ENCODE assay signal across 9 cellular contexts in genomic region chr15:68586274-68586961, GRCh38. TPM values are rescaled to one million over a fixed set of nuclear protein-coding genes. Genes with fewer than 3 reads are reported as not detected.
DNase-seq lines count a peak whose midpoint lies in the region; ATAC-seq and TF ChIP-seq lines count a peak whose summit lies in the region.
"Had no signal": no experiment of that assay in that cellular context is flagged by ENCODE, and none has a peak within 500 bp of the region (broad histone marks: within the 10 kb centered on the region; RNA-seq: fewer than 3 reads in every experiment).

No MANE protein-coding gene starts in this region.

- H3K4me1 ChIP-seq in fibroblast of lung (ENCODE audit: control insufficient read depth, extremely low read depth, insufficient read depth, low read length): peaks cover 45% of the 10 kb centered on the region

- POLR2A ChIA-PET in HEK293T (lab: Yijun Ruan, JAX): no interaction called here

- H3K9me3 Mint-ChIP-seq in activated CD4-positive, alpha-beta T cell treated with anti-CD3 and anti-CD28 coated beads, Interleukin-2, amount 10 ng/mL, durations not matched to agents 24 days and 14 days: no peaks in the 10 kb centered on the region
- H3K9me3 Mint-ChIP-seq in stimulated activated naive B cell treated with anti-CD40 and anti-IgM and Interleukin-4, amounts not matched to agents 10 μg/mL and 1 μg/mL and 100 μg/mL, for 72 hours: no peaks in the 10 kb centered on the region
- H3K9me3 Mint-ChIP-seq: CD4-positive, alpha-beta T cell had no signal

- peak overlapping the region; percentile 52 for H3K4me2 ChIP-seq in fibroblast of lung (ENCODE audit: extremely low read depth, insufficient read depth, low read length)

- CTCF ChIA-PET in HEK293T (lab: Yijun Ruan, JAX): no interaction called here

- peaks cover 96% of the 10 kb centered on the region for H3K79me2 ChIP-seq in fibroblast of lung (ENCODE audit: control insufficient read depth, insufficient read depth, low read length)

- H3K4me3 Mint-ChIP-seq in activated CD4-positive, alpha-beta T cell treated with anti-CD3 and anti-CD28 coated beads, Interleukin-2, amount 10 ng/mL, durations not matched to agents 24 days and 14 days: no peak overlapping the region
- H3K4me3 Mint-ChIP-seq in stimulated activated naive B cell treated with anti-CD40 and anti-IgM and Interleukin-4, amounts not matched to agents 10 μg/mL and 1 μg/mL and 100 μg/mL, for 72 hours: peak overlapping the region in 1 of 2 donors; percentile 14
- H3K4me3 Mint-ChIP-seq: CD4-positive, alpha-beta T cell had no signal

- H3K36me3 ChIP-seq in fibroblast of lung (ENCODE audit: control insufficient read depth, insufficient read depth, low read length): no peaks in the 10 kb centered on the region

- peak overlapping the region; percentile 49 for H3K27ac Mint-ChIP-seq in activated CD4-positive, alpha-beta T cell treated with anti-CD3 and anti-CD28 coated beads, Interleukin-2, amount 10 ng/mL, durations not matched to agents 24 days and 14 days
- peak overlapping the region; percentile 1 for H3K27ac Mint-ChIP-seq in stimulated activated naive B cell treated with anti-CD40 and anti-IgM and Interleukin-4, amounts not matched to agents 10 μg/mL and 1 μg/mL and 100 μg/mL, for 72 hours
- H3K27ac Mint-ChIP-seq: CD4-positive, alpha-beta T cell had no signal

- no peaks in the 10 kb centered on the region for H4K20me1 ChIP-seq in fibroblast of lung (ENCODE audit: control insufficient read depth, extremely low read depth, insufficient read depth, low read length)

- no peak for DNase-seq in activated CD4-positive, alpha-beta T cell treated with anti-CD3 and anti-CD28 coated beads, Interleukin-2, amount 10 ng/mL, durations not matched to agents 24 days and 14 days
- no peak for DNase-seq in activated CD4-positive, alpha-beta T cell treated with anti-CD3 and anti-CD28 coated beads, Interleukin-2, amount 50 U/mL, for 1 hour
- DNase-seq in RKO (ENCODE audit: low spot score) (peak; percentile 99), fibroblast of lung (ENCODE audit: low read depth in 2 of 2) (peak; percentile 49 to 88), HEK293T (ENCODE audit: extremely low spot score) (no peak), cerebellum (ENCODE audit: low spot score) (no peak)
- peak; percentile 17 for DNase-seq in stimulated activated naive B cell treated with anti-CD40 and anti-IgM and Interleukin-4, amounts not matched to agents 10 μg/mL and 1 μg/mL and 100 μg/mL, for 72 hours
- DNase-seq: CD4-positive, alpha-beta T cell had no signal

- H3K36me3 Mint-ChIP-seq in activated CD4-positive, alpha-beta T cell treated with anti-CD3 and anti-CD28 coated beads, Interleukin-2, amount 10 ng/mL, durations not matched to agents 24 days and 14 days (ENCODE audit: low read depth): no peaks in the 10 kb centered on the region
- no peaks in the 10 kb centered on the region for H3K36me3 Mint-ChIP-seq in stimulated activated naive B cell treated with anti-CD40 and anti-IgM and Interleukin-4, amounts not matched to agents 10 μg/mL and 1 μg/mL and 100 μg/mL, for 72 hours

- H3K4me3 ChIP-seq in fibroblast of lung (replicated peaks in 1 of 4; ENCODE audit: control extremely low read depth in 1 of 4, insufficient read depth in 1 of 4, low read depth in 3 of 4, low read length in 4 of 4): no peak overlapping the region

- peaks cover 26% of the 10 kb centered on the region for H3K4me1 Mint-ChIP-seq in activated CD4-positive, alpha-beta T cell treated with anti-CD3 and anti-CD28 coated beads, Interleukin-2, amount 10 ng/mL, durations not matched to agents 24 days and 14 days
- peaks cover 31 to 60% of the 10 kb centered on the region in 2 donors for H3K4me1 Mint-ChIP-seq in stimulated activated naive B cell treated with anti-CD40 and anti-IgM and Interleukin-4, amounts not matched to agents 10 μg/mL and 1 μg/mL and 100 μg/mL, for 72 hours

- H3K27ac ChIP-seq in fibroblast of lung (ENCODE audit: insufficient read depth, low read length): peak overlapping the region; percentile 87

- H3K9ac ChIP-seq in fibroblast of lung (ENCODE audit: insufficient read depth, low read length): no peak overlapping the region

- H3K9me3 ChIP-seq in fibroblast of lung (ENCODE audit: control insufficient read depth, insufficient read depth, low read depth, low read length): no peaks in the 10 kb centered on the region

- peak; percentile 50 to 57 for ATAC-seq in stimulated activated naive B cell treated with anti-CD40 and anti-IgM and Interleukin-4, amounts not matched to agents 10 μg/mL and 1 μg/mL and 100 μg/mL, for 72 hours (replicated peaks)
- ATAC-seq in HG02852 (IDR thresholded peaks at IDR 0.05; ENCODE audit: unreplicated experiment): no peak

- H2AFZ ChIP-seq in fibroblast of lung (ENCODE audit: low read length): no peak overlapping the region

- no peaks in the 10 kb centered on the region for H3K27me3 ChIP-seq in fibroblast of lung (ENCODE audit: control insufficient read depth, insufficient read depth, low read length)

- H3K27me3 Mint-ChIP-seq in activated CD4-positive, alpha-beta T cell treated with anti-CD3 and anti-CD28 coated beads, Interleukin-2, amount 10 ng/mL, durations not matched to agents 24 days and 14 days: peaks cover 11% of the 10 kb centered on the region
- H3K27me3 Mint-ChIP-seq in stimulated activated naive B cell treated with anti-CD40 and anti-IgM and Interleukin-4, amounts not matched to agents 10 μg/mL and 1 μg/mL and 100 μg/mL, for 72 hours: no peaks in the 10 kb centered on the region

- TF ChIP-seq CTCF in fibroblast of lung (conservative IDR thresholded peaks at IDR 0.05 in 1 of 2, IDR thresholded peaks at IDR 0.05 in 1 of 2; ENCODE audit: low read depth in 1 of 2, low read length in 2 of 2): no peak

- intact Hi-C loops in activated CD4-positive, alpha-beta T cell treated with anti-CD3 and anti-CD28 coated beads, Interleukin-2, amount 10 ng/mL, durations not matched to agents 24 days and 14 days (cut with micrococcal nuclease): no loop called here

TF ChIP-seq in HEK293T, 16 proteins besides CTCF, POLR2A, EP300 and RAD21:
- no peak for TF ChIP-seq BHLHE40 (IDR thresholded peaks at IDR 0.05; ENCODE audit: borderline replicate concordance)
- no peak for TF ChIP-seq L3MBTL2 (conservative IDR thresholded peaks at IDR 0.05)
- TF ChIP-seq TARDBP (IDR thresholded peaks at IDR 0.05): no peak
- TF ChIP-seq LEF1 (IDR thresholded peaks at IDR 0.05; ENCODE audit: borderline replicate concordance): no peak
- no peak for TF ChIP-seq NFRKB (IDR thresholded peaks at IDR 0.05)
- no peak for TF ChIP-seq FOXA1 (IDR thresholded peaks at IDR 0.05)
- no peak for TF ChIP-seq FOXK2 (IDR thresholded peaks at IDR 0.05)
- TF ChIP-seq SP1 (IDR thresholded peaks at IDR 0.05): no peak

RNA-seq across cellular contexts. Expression of gene CORO2B, which starts 7.6 kb away (rescaled TPM):
- total RNA-seq in activated CD4-positive, alpha-beta T cell treated with anti-CD3 and anti-CD28 coated beads, Interleukin-2, amount 10 ng/mL, durations not matched to agents 24 days and 14 days: 0.09 and 0.16 TPM in 2 replicates
- total RNA-seq in fibroblast of lung (15.7 and 25.3 TPM in 2 replicates), cerebellum (30.2 TPM)
- 17.5 and 70.2 TPM in 2 replicates for polyA plus RNA-seq in fibroblast of lung
- 22.1 and 70.4 TPM in 2 replicates for polyA plus RNA-seq in fibroblast of lung (2012)
- 58.7 and 208 TPM in 2 replicates for polyA minus RNA-seq in fibroblast of lung (ENCODE audit: low replicate concordance)
- total RNA-seq: CD4-positive, alpha-beta T cell had no signal

Comparison
In these comparisons a context has a peak if more than half of its experiments do, and no peak if none do; other contexts are left out.
1. DNase-seq: peak in RKO (single experiment), fibroblast of lung (2 of 2) and stimulated activated naive B cell treated with anti-CD40 and anti-IgM and Interleukin-4, amounts not matched to agents 10 μg/mL and 1 μg/mL and 100 μg/mL, for 72 hours (single experiment); none in activated CD4-positive, alpha-beta T cell treated with anti-CD3 and anti-CD28 coated beads, Interleukin-2, amount 10 ng/mL, durations not matched to agents 24 days and 14 days (single experiment), activated CD4-positive, alpha-beta T cell treated with anti-CD3 and anti-CD28 coated beads, Interleukin-2, amount 50 U/mL, for 1 hour (single experiment), HEK293T (single experiment) and cerebellum (single experiment).
2. RNA of gene CORO2B, which starts 7.6 kb away (total RNA-seq): 30.2 TPM in cerebellum (single experiment) and 15.7 to 25.3 TPM in fibroblast of lung; 0.09 to 0.16 TPM in activated CD4-positive, alpha-beta T cell treated with anti-CD3 and anti-CD28 coated beads, Interleukin-2, amount 10 ng/mL, durations not matched to agents 24 days and 14 days; every median in the first group is over 10 times any median in the second.